ENCODE assay signal across 10 cellular contexts in genomic region chr6:138520463-138520862, GRCh38. TPM values are rescaled to one million over a fixed set of nuclear protein-coding genes. Genes with fewer than 3 reads are reported as not detected.
DNase-seq lines count a peak whose midpoint lies in the region; ATAC-seq and TF ChIP-seq lines count a peak whose summit lies in the region.
"Had no signal": no experiment of that assay in that cellular context is flagged by ENCODE, and none has a peak within 500 bp of the region (broad histone marks: within the 10 kb centered on the region; RNA-seq: fewer than 3 reads in every experiment).

No MANE protein-coding gene starts in this region.

- no peaks in the 10 kb centered on the region for H3K36me3 ChIP-seq in CD4-positive, CD25-positive, alpha-beta regulatory T cell (ENCODE audit: control insufficient read depth, insufficient read depth, low read length)

- H3K4me1 ChIP-seq in CD4-positive, CD25-positive, alpha-beta regulatory T cell (ENCODE audit: control insufficient read depth, insufficient read depth, low read length, poor library complexity, severe bottlenecking): peaks cover under 1% of the 10 kb centered on the region

- intact Hi-C loops in MCF 10A (cut with micrococcal nuclease): loop anchor here (5.0 kb wide), 1 partner anchor 842 kb away; no protein-coding TSS in a partner anchor

- peaks cover 0 to 1% (median under 1%) of the 10 kb centered on the region in 4 donors for H3K4me1 Mint-ChIP-seq in CD4-positive, CD25-positive, alpha-beta regulatory T cell
- H3K4me1 Mint-ChIP-seq in MCF 10A (ENCODE audit: insufficient read depth, unreplicated experiment) (peaks cover 8% of the 10 kb centered on the region), memory B cell (peaks cover 5% of the 10 kb centered on the region)

- H3K4me3 ChIP-seq in CD4-positive, CD25-positive, alpha-beta regulatory T cell (ENCODE audit: low read depth, low read length): no peak overlapping the region

- H3K27me3 Mint-ChIP-seq in CD4-positive, CD25-positive, alpha-beta regulatory T cell: peaks cover 16% of the 10 kb centered on the region
- no peaks in the 10 kb centered on the region for H3K27me3 Mint-ChIP-seq in MCF 10A (ENCODE audit: insufficient read depth, unreplicated experiment)
- peaks cover 14% of the 10 kb centered on the region for H3K27me3 Mint-ChIP-seq in memory B cell

- H3K27ac Mint-ChIP-seq in CD4-positive, CD25-positive, alpha-beta regulatory T cell: no peak overlapping the region
- H3K27ac Mint-ChIP-seq in MCF 10A (ENCODE audit: low read depth, unreplicated experiment): no peak overlapping the region
- no peak overlapping the region for H3K27ac Mint-ChIP-seq in memory B cell
- H3K27ac Mint-ChIP-seq: IgD-negative memory B cell had no signal

- no peak for ATAC-seq in CD4-positive, CD25-positive, alpha-beta regulatory T cell (ENCODE audit: low read depth in 2 of 2)
- ATAC-seq in memory B cell (ENCODE audit: low read depth) (peak; percentile 39), GM21390 (IDR thresholded peaks at IDR 0.05; ENCODE audit: unreplicated experiment) (no peak)

- peak in 2 of 3 donors; percentile 19 to 32 for DNase-seq in CD4-positive, CD25-positive, alpha-beta regulatory T cell
- DNase-seq in LHCN-M2 (ENCODE audit: low read depth): peak; percentile 22
- DNase-seq in MCF 10A (ENCODE audit: unreplicated experiment): peak; percentile 13
- DNase-seq in memory B cell (ENCODE audit: low spot score in 2 of 2): peak in 1 of 2 donors; percentile 6
- no peak for DNase-seq in T-helper 9 cell
- no peak for DNase-seq in NCI-H1436 (lab: John Stamatoyannopoulos, UW)
- DNase-seq in GM19238 (ENCODE audit: insufficient read length, low spot score): no peak
- DNase-seq: stimulated activated CD4-positive, alpha-beta T cell treated with anti-CD3 and anti-CD28 coated beads, Interleukin-4, amount 100 ng/mL, for 24 hours had no signal

- H3K27ac ChIP-seq in CD4-positive, CD25-positive, alpha-beta regulatory T cell (ENCODE audit: insufficient read depth, low read length, poor library complexity, severe bottlenecking): no peak overlapping the region

- H3K9me3 ChIP-seq in CD4-positive, CD25-positive, alpha-beta regulatory T cell (ENCODE audit: control insufficient read depth in 2 of 2, low read length in 2 of 2): no peaks in the 10 kb centered on the region

- H3K36me3 Mint-ChIP-seq in CD4-positive, CD25-positive, alpha-beta regulatory T cell: peaks cover 3% of the 10 kb centered on the region
- H3K36me3 Mint-ChIP-seq in MCF 10A (ENCODE audit: insufficient read depth, unreplicated experiment) (peaks cover 4% of the 10 kb centered on the region), memory B cell (peaks cover 3% of the 10 kb centered on the region)

- peak; percentile 34 for TF ChIP-seq CTCF in MCF 10A (IDR thresholded peaks at IDR 0.05; ENCODE audit: unreplicated experiment)

- H3K9me3 Mint-ChIP-seq in CD4-positive, CD25-positive, alpha-beta regulatory T cell: peaks cover 0 to 4% (median 2%) of the 10 kb centered on the region in 7 donors
- H3K9me3 Mint-ChIP-seq in MCF 10A (ENCODE audit: unreplicated experiment) (no peaks in the 10 kb centered on the region), memory B cell (peaks cover 3% of the 10 kb centered on the region)

- H3K27me3 ChIP-seq in CD4-positive, CD25-positive, alpha-beta regulatory T cell (ENCODE audit: control insufficient read depth, insufficient read depth, low read length): peaks cover 6% of the 10 kb centered on the region

- POLR2A ChIA-PET in MCF 10A (lab: Yijun Ruan, JAX): interaction anchor here (0.9 to 1.3 kb wide), 3 partner anchors 65 to 95 kb away, joined by 3 to 7 read pairs (median 3); no protein-coding TSS in a partner anchor

- no TSS peak for BruUV-seq in MCF 10A (replicated peaks; lab: Mats Ljungman, UMichigan)

- CTCF ChIA-PET in MCF 10A (lab: Yijun Ruan, JAX): interaction anchor here (0.7 to 13.7 kb wide), 28 partner anchors 9 to 698 kb away, joined by 3 to 127 read pairs (median 3); no protein-coding TSS in a partner anchor

- H3K4me3 Mint-ChIP-seq in CD4-positive, CD25-positive, alpha-beta regulatory T cell: no peak overlapping the region
- H3K4me3 Mint-ChIP-seq in MCF 10A (ENCODE audit: unreplicated experiment) (no peak overlapping the region), memory B cell (no peak overlapping the region)
- H3K4me3 Mint-ChIP-seq: IgD-negative memory B cell had no signal

RNA-seq across cellular contexts. Expression of gene NHSL1, which starts 21.2 kb away (rescaled TPM):
- total RNA-seq in CD4-positive, CD25-positive, alpha-beta regulatory T cell: not detected
- under 1 TPM in 1 of 4 donors, not detected in 3; 0.03 TPM for polyA plus RNA-seq in CD4-positive, CD25-positive, alpha-beta regulatory T cell
- total RNA-seq in LHCN-M2 (2014; rRNA removed) (12.4 and 21.4 TPM in 2 replicates), MCF 10A (2022) (23.9 and 32.1 TPM in 2 replicates)
- polyA plus RNA-seq in LHCN-M2 (2012): 3.9 TPM
- polyA plus RNA-seq: IgD-negative memory B cell had no signal

Comparison
In these comparisons a context has a peak if more than half of its experiments do, and no peak if none do; other contexts are left out.
1. DNase-seq: peak in CD4-positive, CD25-positive, alpha-beta regulatory T cell (2 of 3), LHCN-M2 (single experiment) and MCF 10A (single experiment); none in T-helper 9 cell (single experiment), NCI-H1436 (single experiment) and GM19238 (single experiment).
2. RNA of gene NHSL1, which starts 21.2 kb away (total RNA-seq): 23.9 to 32.1 TPM in MCF 10A and 12.4 to 21.4 TPM in LHCN-M2; not detected in CD4-positive, CD25-positive, alpha-beta regulatory T cell (single experiment); every median in the first group is over 10 times any median in the second.